ENCODE assay signal across 21 cellular contexts in the genomic region with DNA sequence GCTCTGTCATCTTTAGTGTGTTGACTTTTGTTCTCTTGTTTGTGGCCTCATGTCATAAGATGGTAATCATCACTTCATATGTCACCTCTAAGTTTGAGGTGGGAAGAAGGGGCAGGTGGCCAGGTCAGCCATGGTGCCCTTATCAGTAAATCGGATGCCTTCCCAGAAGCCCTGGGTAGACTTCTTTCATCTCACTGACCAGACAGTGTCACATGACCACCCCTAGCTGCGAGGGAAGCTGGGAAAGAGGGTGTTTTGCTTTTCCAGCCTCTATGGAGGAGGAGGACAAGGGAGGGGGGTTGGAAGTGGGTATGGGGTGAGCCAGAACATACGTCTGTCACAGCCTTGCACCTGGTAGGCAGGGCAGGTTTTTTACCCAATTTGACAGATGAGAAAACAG. TPM values are rescaled to one million over a fixed set of nuclear protein-coding genes. Genes with fewer than 3 reads are reported as not detected.
DNase-seq lines count a peak whose midpoint lies in the region; ATAC-seq lines count a peak whose summit lies in the region.
"Had no signal": no experiment of that assay in that cellular context is flagged by ENCODE, and none has a peak within 500 bp of the region (broad histone marks: within the 10 kb centered on the region; RNA-seq: fewer than 3 reads in every experiment).

No MANE protein-coding gene starts in this region.

- H3K9me3 Mint-ChIP-seq in activated naive CD4-positive, alpha-beta T cell treated with anti-CD3 and anti-CD28 coated beads, Interleukin-2, amount 10 ng/mL, durations not matched to agents 7 days and 5 days: no peaks in the 10 kb centered on the region
- H3K9me3 Mint-ChIP-seq in T-cell: no peaks in the 10 kb centered on the region
- H3K9me3 Mint-ChIP-seq in central memory CD8-positive, alpha-beta T cell: no peaks in the 10 kb centered on the region
- no peaks in the 10 kb centered on the region for H3K9me3 Mint-ChIP-seq in stimulated activated memory B cell treated with anti-CD40 and anti-IgM and Interleukin-4, amounts not matched to agents 10 μg/mL and 1 μg/mL and 100 μg/mL, for 72 hours

- CTCF ChIA-PET in activated naive CD4-positive, alpha-beta T cell treated with anti-CD3 and anti-CD28 coated beads, Interleukin-2, amount 10 ng/mL, durations not matched to agents 7 days and 5 days (lab: Charles Lee): interaction anchor here (0.5 to 3.6 kb wide), 3 partner anchors 17 to 410 kb away, joined by 4 to 45 read pairs (median 4); no protein-coding TSS in a partner anchor
- CTCF ChIA-PET in T-cell (lab: Charles Lee): no interaction called here

- no peak for ATAC-seq in T-cell (replicated peaks in 1 of 4)
- no peak for ATAC-seq in central memory CD8-positive, alpha-beta T cell (replicated peaks; ENCODE audit: extremely low read depth, poor library complexity, severe bottlenecking)
- no peak for ATAC-seq in stimulated activated memory B cell treated with anti-CD40 and anti-IgM and Interleukin-4, amounts not matched to agents 10 μg/mL and 1 μg/mL and 100 μg/mL, for 72 hours
- ATAC-seq: PC-3, right cardiac atrium had no signal

- H3K36me3 Mint-ChIP-seq in activated naive CD4-positive, alpha-beta T cell treated with anti-CD3 and anti-CD28 coated beads, Interleukin-2, amount 10 ng/mL, durations not matched to agents 7 days and 5 days: peaks cover 60% of the 10 kb centered on the region
- H3K36me3 Mint-ChIP-seq in T-cell: peaks cover 37% of the 10 kb centered on the region
- H3K36me3 Mint-ChIP-seq in central memory CD8-positive, alpha-beta T cell (ENCODE audit: insufficient read depth): peaks cover 52% of the 10 kb centered on the region
- H3K36me3 Mint-ChIP-seq in stimulated activated memory B cell treated with anti-CD40 and anti-IgM and Interleukin-4, amounts not matched to agents 10 μg/mL and 1 μg/mL and 100 μg/mL, for 72 hours: peaks cover 69% of the 10 kb centered on the region

- H3K4me1 Mint-ChIP-seq in activated naive CD4-positive, alpha-beta T cell treated with anti-CD3 and anti-CD28 coated beads, Interleukin-2, amount 10 ng/mL, durations not matched to agents 7 days and 5 days: peaks cover 34% of the 10 kb centered on the region
- peaks cover 6 to 32% (median 16%) of the 10 kb centered on the region in 3 donors for H3K4me1 Mint-ChIP-seq in T-cell
- H3K4me1 Mint-ChIP-seq in central memory CD8-positive, alpha-beta T cell: peaks cover 32% of the 10 kb centered on the region
- peaks cover 81% of the 10 kb centered on the region for H3K4me1 Mint-ChIP-seq in stimulated activated memory B cell treated with anti-CD40 and anti-IgM and Interleukin-4, amounts not matched to agents 10 μg/mL and 1 μg/mL and 100 μg/mL, for 72 hours

- peak overlapping the region; percentile 73 for H3K27ac Mint-ChIP-seq in activated naive CD4-positive, alpha-beta T cell treated with anti-CD3 and anti-CD28 coated beads, Interleukin-2, amount 10 ng/mL, durations not matched to agents 7 days and 5 days
- H3K27ac Mint-ChIP-seq in T-cell: peak overlapping the region; percentile 18 to 75
- peak overlapping the region; percentile 74 for H3K27ac Mint-ChIP-seq in central memory CD8-positive, alpha-beta T cell (ENCODE audit: low read depth)
- H3K27ac Mint-ChIP-seq in stimulated activated memory B cell treated with anti-CD40 and anti-IgM and Interleukin-4, amounts not matched to agents 10 μg/mL and 1 μg/mL and 100 μg/mL, for 72 hours: peak overlapping the region; percentile 59

- POLR2A ChIA-PET in T-cell (lab: Charles Lee): interaction anchor here in 1 of 2 donors (0.6 kb wide), 1 partner anchor 9 kb away, joined by 5 read pairs; no protein-coding TSS in a partner anchor

- no peak for DNase-seq in activated naive CD4-positive, alpha-beta T cell treated with anti-CD3 and anti-CD28 coated beads, Interleukin-2, amount 10 ng/mL, durations not matched to agents 7 days and 5 days
- DNase-seq in activated naive CD4-positive, alpha-beta T cell treated with Interleukin-2 at 50 U/mL for 16 hours: no peak
- DNase-seq in T-cell: no peak
- DNase-seq in central memory CD8-positive, alpha-beta T cell (ENCODE audit: low spot score in 2 of 2): no peak
- no peak for DNase-seq in NCI-H748 treated with DMSO at 0.1 percent for 48 hours (lab: John Stamatoyannopoulos, UW)
- no peak for DNase-seq in NCI-H524 treated with DMSO at 0.1 percent for 48 hours (lab: John Stamatoyannopoulos, UW)
- no peak for DNase-seq in NK-92 (lab: John Stamatoyannopoulos, UW; ENCODE audit: unreplicated experiment)
- DNase-seq: ACHN; activated effector memory CD4-positive, alpha-beta T cell treated with Interleukin-2 at 50 U/mL for 16 hours; DMS53; erythroblast; GF-D8; GM23248; kidney; MM.1S; NCI-H146; ovary; PC-3; stimulated activated CD4-positive, alpha-beta T cell treated with anti-CD3 and anti-CD28 coated beads, Interleukin-15, amount 100 ng/mL, for 24 hours had no signal

- H3K4me3 Mint-ChIP-seq in activated naive CD4-positive, alpha-beta T cell treated with anti-CD3 and anti-CD28 coated beads, Interleukin-2, amount 10 ng/mL, durations not matched to agents 7 days and 5 days: no peak overlapping the region
- no peak overlapping the region for H3K4me3 Mint-ChIP-seq in T-cell
- no peak overlapping the region for H3K4me3 Mint-ChIP-seq in central memory CD8-positive, alpha-beta T cell
- no peak overlapping the region for H3K4me3 Mint-ChIP-seq in stimulated activated memory B cell treated with anti-CD40 and anti-IgM and Interleukin-4, amounts not matched to agents 10 μg/mL and 1 μg/mL and 100 μg/mL, for 72 hours

- no peaks in the 10 kb centered on the region for H3K27me3 Mint-ChIP-seq in activated naive CD4-positive, alpha-beta T cell treated with anti-CD3 and anti-CD28 coated beads, Interleukin-2, amount 10 ng/mL, durations not matched to agents 7 days and 5 days
- no peaks in the 10 kb centered on the region for H3K27me3 Mint-ChIP-seq in T-cell
- H3K27me3 Mint-ChIP-seq in central memory CD8-positive, alpha-beta T cell: no peaks in the 10 kb centered on the region
- no peaks in the 10 kb centered on the region for H3K27me3 Mint-ChIP-seq in stimulated activated memory B cell treated with anti-CD40 and anti-IgM and Interleukin-4, amounts not matched to agents 10 μg/mL and 1 μg/mL and 100 μg/mL, for 72 hours

RNA-seq across cellular contexts. Expression of gene TNFRSF1B, which starts 28.6 kb away (rescaled TPM):
- total RNA-seq in T-cell: 100 to 1,000 TPM in 2 of 5 donors, 10 to 100 TPM in 3; 55.0 to 130 (median 99.6) TPM

RNA-seq across cellular contexts. Expression of gene VPS13D, which starts 34.4 kb away (rescaled TPM):
- total RNA-seq in T-cell: 10 to 100 TPM; 73.5 to 85.9 (median 75.8) TPM
